13 cellular contexts compared by ENCODE assay signal in genomic region chr17:2453865-2454264, GRCh38.
"Had no signal": no experiment of that assay in that cellular context is flagged by ENCODE, and none has a peak within 500 bp of the region (broad histone marks: within the 10 kb centered on the region; RNA-seq: fewer than 3 reads in every experiment).

No MANE protein-coding gene starts in this region.

- H3K4me3 Mint-ChIP-seq: central memory CD8-positive, alpha-beta T cell; neural crest cell; type B pancreatic cell had no signal

- H3K27ac Mint-ChIP-seq: type B pancreatic cell had no signal

- ATAC-seq: gastroesophageal sphincter, heart left ventricle, psoas muscle, right cardiac atrium had no signal

- DNase-seq: activated CD8-positive, alpha-beta memory T cell treated with anti-CD3 and anti-CD28 coated beads, Interleukin-2, amount 50 U/mL, for 4 hours; activated naive CD4-positive, alpha-beta T cell treated with Interleukin-2 at 50 U/mL for 16 hours; heart left ventricle; kidney glomerular epithelial cell; left ventricle myocardium inferior; psoas muscle; right cardiac atrium; testis had no signal

- H3K9me3 Mint-ChIP-seq: activated T-helper 2 cell treated with anti-CD3 and anti-CD28 coated beads, Interferon-gamma antibody, Interleukin-2, Interleukin-4, amounts not matched to agents 10 μg/mL and 5 μg/mL and 100 μg/mL, durations not matched to agents 14 hours and 24 hours and 36 hours; central memory CD8-positive, alpha-beta T cell; neural crest cell; type B pancreatic cell had no signal

- H3K27me3 Mint-ChIP-seq: central memory CD8-positive, alpha-beta T cell; type B pancreatic cell had no signal
